ENCODE assay signal across 8 cellular contexts in the genomic region with DNA sequence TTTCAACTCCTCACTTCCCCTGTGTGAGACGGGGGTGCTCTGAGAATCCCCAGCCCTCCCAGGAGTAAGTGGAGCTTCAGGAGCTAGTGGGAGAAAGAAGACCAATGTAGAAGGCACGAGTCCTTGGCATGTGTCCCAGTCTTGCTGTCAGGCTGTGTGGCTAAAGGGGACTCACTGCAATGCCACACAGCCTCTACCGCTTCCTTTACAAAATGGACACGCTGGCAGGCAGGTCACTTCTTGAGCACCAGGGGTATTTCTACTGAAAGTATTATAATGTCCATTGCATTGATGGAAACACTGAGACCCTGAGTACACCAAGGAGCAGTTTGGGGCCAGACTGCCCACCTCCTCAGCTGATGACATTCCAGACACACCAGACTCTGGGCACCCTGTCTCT. TPM values are rescaled to one million over a fixed set of nuclear protein-coding genes. Genes with fewer than 3 reads are reported as not detected.
"Had no signal": no experiment of that assay in that cellular context is flagged by ENCODE, and none has a peak within 500 bp of the region (broad histone marks: within the 10 kb centered on the region; RNA-seq: fewer than 3 reads in every experiment).

No MANE protein-coding gene starts in this region.

- H3K27ac ChIP-seq: GM23248 had no signal

- H3K4me3 ChIP-seq: GM23248, K562 had no signal

- H3K9ac ChIP-seq: GM23248 had no signal

- H2AFZ ChIP-seq: GM23248 had no signal

- DNase-seq: GM23248, GOT3, H7, HCEC 1CT, IMR-90 had no signal

RNA-seq across cellular contexts. Expression of a gene that starts 35.8 kb away (rescaled TPM):
- total RNA-seq: GM23248, H4, H7, HT-29, IMR-90 had no signal
- polyA plus RNA-seq: GM23248, IMR-90, K562 had no signal

RNA-seq across cellular contexts. Expression of a gene that starts 58.7 kb away (rescaled TPM):
- total RNA-seq: H7, HT-29, IMR-90 had no signal
- polyA plus RNA-seq: IMR-90 had no signal
